Comparison of ENCODE assay signal across 11 cellular contexts in the genomic region with DNA sequence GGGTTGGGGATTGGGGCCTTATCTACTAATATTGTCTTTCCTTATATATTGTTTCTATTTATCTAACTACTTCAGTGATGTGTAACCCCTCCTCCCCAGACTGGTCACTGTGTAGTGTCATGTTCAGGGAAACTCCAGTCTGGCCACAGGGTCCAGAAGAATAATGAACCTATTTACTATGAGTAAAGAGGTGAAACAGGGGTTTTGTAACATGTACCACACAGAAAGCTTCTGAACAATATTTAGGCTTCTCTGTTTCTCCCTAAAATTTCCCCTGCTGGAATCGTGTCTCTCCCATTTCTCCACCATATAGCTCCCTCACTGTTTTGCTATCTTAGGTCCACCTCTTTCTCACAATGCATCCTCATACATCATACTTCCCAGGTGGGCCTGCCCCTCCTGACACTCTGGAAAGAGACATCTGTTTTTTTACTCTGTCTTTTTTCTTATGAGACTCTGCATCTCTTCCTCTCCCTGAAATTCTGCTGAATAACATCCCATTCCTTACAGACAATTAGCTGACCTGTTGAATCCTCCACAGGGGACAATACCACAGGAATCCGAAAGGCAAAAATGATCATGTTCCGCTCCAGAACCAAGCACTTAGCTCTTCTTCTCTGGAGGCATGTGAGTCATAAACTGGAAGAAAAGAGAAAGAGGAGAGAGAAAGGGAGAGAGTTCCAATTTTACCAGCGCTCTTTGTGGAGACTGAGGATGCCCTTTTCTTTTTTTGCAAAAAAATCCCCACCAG.
DNase-seq lines count a peak whose midpoint lies in the region; ATAC-seq and TF ChIP-seq lines count a peak whose summit lies in the region.
"Had no signal": no experiment of that assay in that cellular context is flagged by ENCODE, and none has a peak within 500 bp of the region (broad histone marks: within the 10 kb centered on the region; RNA-seq: fewer than 3 reads in every experiment).

No MANE protein-coding gene starts in this region.

- peak overlapping the region; percentile 64 for H2AFZ ChIP-seq in mammary epithelial cell (ENCODE audit: low read depth, low read length)

- H3K4me3 ChIP-seq in BJ (ENCODE audit: low read depth, low read length) (no peak overlapping the region), mammary epithelial cell (replicated peaks in 1 of 3; ENCODE audit: insufficient read depth in 1 of 3, low read depth in 2 of 3, low read length in 3 of 3) (no peak overlapping the region), right atrium auricular region (no peak overlapping the region)
- H3K4me3 ChIP-seq: BLaER1 had no signal

- H3K27ac ChIP-seq in mammary epithelial cell (ENCODE audit: insufficient read depth, low read depth, low read length) (no peak overlapping the region), right atrium auricular region (no peak overlapping the region)
- H3K27ac ChIP-seq: BLaER1 had no signal

- dilution Hi-C loops in mammary epithelial cell (cut with HindIII; ENCODE audit: low sequenced_read_pairs) = no loop called here

- H3K79me2 ChIP-seq in mammary epithelial cell (ENCODE audit: insufficient read depth, low read length) = no peaks in the 10 kb centered on the region

- DNase-seq in BJ (ENCODE audit: low read depth) (peak; percentile 50), mammary epithelial cell (peak; percentile 83), NCI-H1092 treated with DMSO at 0.1 percent for 48 hours (lab: John Stamatoyannopoulos, UW) (no peak), right atrium auricular region (ENCODE audit: low spot score) (no peak), D341Med (ENCODE audit: low spot score) (no peak)
- DNase-seq: left cardiac atrium, NCI-H526 treated with DMSO at 0.1 percent for 48 hours had no signal

- BruUV-seq in mammary epithelial cell (replicated peaks; lab: Mats Ljungman, UMichigan) = no TSS peak

- H3K9ac ChIP-seq in mammary epithelial cell (ENCODE audit: insufficient read depth, low read length) = peak overlapping the region; percentile 20
- H3K9ac ChIP-seq: BLaER1 had no signal

- H4K20me1 ChIP-seq in mammary epithelial cell (ENCODE audit: insufficient read depth, low read length) = no peaks in the 10 kb centered on the region
- H4K20me1 ChIP-seq: BLaER1 had no signal

- no peaks in the 10 kb centered on the region for H3K36me3 ChIP-seq in BJ (ENCODE audit: control insufficient read depth, insufficient read depth, low read length)
- H3K36me3 ChIP-seq in mammary epithelial cell (ENCODE audit: insufficient read depth, low read length) = no peaks in the 10 kb centered on the region
- no peaks in the 10 kb centered on the region for H3K36me3 ChIP-seq in right atrium auricular region
- H3K36me3 ChIP-seq: BLaER1 had no signal

- POLR2A ChIA-PET in BJ (lab: Charles Lee) = no interaction called here

- no peak overlapping the region for H3K4me2 ChIP-seq in mammary epithelial cell (ENCODE audit: insufficient read depth, low read depth, low read length)
- H3K4me2 ChIP-seq: BLaER1 had no signal

- H3K9me3 ChIP-seq in mammary epithelial cell (replicated peaks; ENCODE audit: insufficient read depth, low read length) = no peaks in the 10 kb centered on the region
- H3K9me3 ChIP-seq in right atrium auricular region = no peaks in the 10 kb centered on the region

- TF ChIP-seq CTCF in BJ (IDR thresholded peaks at IDR 0.05; ENCODE audit: insufficient read depth, low read depth, low read length) (no peak), mammary epithelial cell (conservative IDR thresholded peaks at IDR 0.05 in 1 of 2, IDR thresholded peaks at IDR 0.05 in 1 of 2; ENCODE audit: extremely low read depth in 1 of 2, insufficient read depth in 1 of 2, low read depth in 1 of 2, low read length in 2 of 2) (no peak), right atrium auricular region (IDR thresholded peaks at IDR 0.05) (no peak)

- H3K4me1 ChIP-seq in mammary epithelial cell (ENCODE audit: insufficient read depth, low read length) (peaks cover 6% of the 10 kb centered on the region), right atrium auricular region (no peaks in the 10 kb centered on the region)
- H3K4me1 ChIP-seq: BLaER1 had no signal

- peak; percentile 64 for ATAC-seq in GM19468 (IDR thresholded peaks at IDR 0.05; ENCODE audit: extremely low read depth, unreplicated experiment)
- ATAC-seq in HG03097 (IDR thresholded peaks at IDR 0.05; ENCODE audit: low FRiP score, unreplicated experiment) = peak; percentile 82
- no peak for ATAC-seq in SK-N-SH treated with all-trans-retinoic acid at 6 μM for 48 hours
- ATAC-seq: left cardiac atrium had no signal

- CTCF ChIA-PET in BJ (lab: Yijun Ruan, JAX) = no interaction called here
- CTCF ChIA-PET in mammary epithelial cell (lab: Charles Lee; ENCODE audit: low non-redundant PET) = no interaction called here

- intact Hi-C loops in mammary epithelial cell (cut with micrococcal nuclease) = no loop called here

- H3K27me3 ChIP-seq in BJ (ENCODE audit: control insufficient read depth, insufficient read depth, low read length) (no peaks in the 10 kb centered on the region), mammary epithelial cell (ENCODE audit: insufficient read depth, low read length) (no peaks in the 10 kb centered on the region), right atrium auricular region (no peaks in the 10 kb centered on the region)
- H3K27me3 ChIP-seq: BLaER1 had no signal

- in situ Hi-C loops in mammary epithelial cell (cut with MboI; ENCODE audit: low sequenced_read_pairs in 2 of 2) = no loop called here

- WGBS in mammary epithelial cell (ENCODE audit: low coverage, missing lambda C conversion rate) = 83% methylated on average over 4 of the region's 4 CpGs

TF ChIP-seq in SK-N-SH treated with all-trans-retinoic acid at 6 μM for 48 hours, 23 proteins besides CTCF, POLR2A, EP300 and RAD21:
- TF ChIP-seq PPARA (CRISPR knock-in tag; IDR thresholded peaks at IDR 0.05; ENCODE audit: borderline replicate concordance) (no peak), GLIS3 (CRISPR knock-in tag; IDR thresholded peaks at IDR 0.05) (no peak), ZC3H10 (CRISPR knock-in tag; IDR thresholded peaks at IDR 0.05) (no peak), TCF4 (CRISPR knock-in tag; IDR thresholded peaks at IDR 0.05; ENCODE audit: borderline replicate concordance) (no peak), TOX (CRISPR knock-in tag; IDR thresholded peaks at IDR 0.05; ENCODE audit: borderline replicate concordance) (no peak), ISL1 (CRISPR knock-in tag; IDR thresholded peaks at IDR 0.05) (no peak), OSR1 (CRISPR knock-in tag; IDR thresholded peaks at IDR 0.05) (no peak), ZNF565 (CRISPR knock-in tag; conservative IDR thresholded peaks at IDR 0.05; ENCODE audit: low read depth) (no peak), ZNF70 (CRISPR knock-in tag; IDR thresholded peaks at IDR 0.05) (no peak), ZFP3 (CRISPR knock-in tag; IDR thresholded peaks at IDR 0.05) (no peak), ZNF8 (CRISPR knock-in tag; IDR thresholded peaks at IDR 0.05) (no peak), SNAI2 (CRISPR knock-in tag; IDR thresholded peaks at IDR 0.05) (no peak)
- TF ChIP-seq, protein P1, sequence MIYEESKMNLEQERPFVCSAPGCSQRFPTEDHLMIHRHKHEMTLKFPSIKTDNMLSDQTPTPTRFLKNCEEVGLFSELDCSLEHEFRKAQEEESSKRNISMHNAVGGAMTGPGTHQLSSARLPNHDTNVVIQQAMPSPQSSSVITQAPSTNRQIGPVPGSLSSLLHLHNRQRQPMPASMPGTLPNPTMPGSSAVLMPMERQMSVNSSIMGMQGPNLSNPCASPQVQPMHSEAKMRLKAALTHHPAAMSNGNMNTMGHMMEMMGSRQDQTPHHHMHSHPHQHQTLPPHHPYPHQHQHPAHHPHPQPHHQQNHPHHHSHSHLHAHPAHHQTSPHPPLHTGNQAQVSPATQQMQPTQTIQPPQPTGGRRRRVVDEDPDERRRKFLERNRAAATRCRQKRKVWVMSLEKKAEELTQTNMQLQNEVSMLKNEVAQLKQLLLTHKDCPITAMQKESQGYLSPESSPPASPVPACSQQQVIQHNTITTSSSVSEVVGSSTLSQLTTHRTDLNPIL (CRISPR knock-in tag; IDR thresholded peaks at IDR 0.05; ENCODE audit: low read depth) = no peak
- TF ChIP-seq, protein P2, sequence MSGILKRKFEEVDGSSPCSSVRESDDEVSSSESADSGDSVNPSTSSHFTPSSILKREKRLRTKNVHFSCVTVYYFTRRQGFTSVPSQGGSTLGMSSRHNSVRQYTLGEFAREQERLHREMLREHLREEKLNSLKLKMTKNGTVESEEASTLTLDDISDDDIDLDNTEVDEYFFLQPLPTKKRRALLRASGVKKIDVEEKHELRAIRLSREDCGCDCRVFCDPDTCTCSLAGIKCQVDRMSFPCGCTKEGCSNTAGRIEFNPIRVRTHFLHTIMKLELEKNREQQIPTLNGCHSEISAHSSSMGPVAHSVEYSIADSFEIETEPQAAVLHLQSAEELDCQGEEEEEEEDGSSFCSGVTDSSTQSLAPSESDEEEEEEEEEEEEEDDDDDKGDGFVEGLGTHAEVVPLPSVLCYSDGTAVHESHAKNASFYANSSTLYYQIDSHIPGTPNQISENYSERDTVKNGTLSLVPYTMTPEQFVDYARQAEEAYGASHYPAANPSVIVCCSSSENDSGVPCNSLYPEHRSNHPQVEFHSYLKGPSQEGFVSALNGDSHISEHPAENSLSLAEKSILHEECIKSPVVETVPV (CRISPR knock-in tag; IDR thresholded peaks at IDR 0.05) = no peak
- TF ChIP-seq, protein P3, sequence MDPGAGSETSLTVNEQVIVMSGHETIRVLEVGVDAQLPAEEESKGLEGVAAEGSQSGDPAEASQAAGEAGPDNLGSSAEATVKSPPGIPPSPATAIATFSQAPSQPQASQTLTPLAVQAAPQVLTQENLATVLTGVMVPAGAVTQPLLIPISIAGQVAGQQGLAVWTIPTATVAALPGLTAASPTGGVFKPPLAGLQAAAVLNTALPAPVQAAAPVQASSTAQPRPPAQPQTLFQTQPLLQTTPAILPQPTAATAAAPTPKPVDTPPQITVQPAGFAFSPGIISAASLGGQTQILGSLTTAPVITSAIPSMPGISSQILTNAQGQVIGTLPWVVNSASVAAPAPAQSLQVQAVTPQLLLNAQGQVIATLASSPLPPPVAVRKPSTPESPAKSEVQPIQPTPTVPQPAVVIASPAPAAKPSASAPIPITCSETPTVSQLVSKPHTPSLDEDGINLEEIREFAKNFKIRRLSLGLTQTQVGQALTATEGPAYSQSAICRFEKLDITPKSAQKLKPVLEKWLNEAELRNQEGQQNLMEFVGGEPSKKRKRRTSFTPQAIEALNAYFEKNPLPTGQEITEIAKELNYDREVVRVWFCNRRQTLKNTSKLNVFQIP (CRISPR knock-in tag; IDR thresholded peaks at IDR 0.05; ENCODE audit: borderline replicate concordance, low read depth) = no peak

Comparison
In these comparisons a context has a peak if more than half of its experiments do, and no peak if none do; other contexts are left out.
1. DNase-seq: peak in BJ (single experiment) and mammary epithelial cell (single experiment); none in NCI-H1092 treated with DMSO at 0.1 percent for 48 hours (single experiment), right atrium auricular region (single experiment) and D341Med (single experiment).